Comparison of ENCODE assay signal across 14 cellular contexts in genomic region chr3:46423588-46423987, GRCh38. TPM values are rescaled to one million over a fixed set of nuclear protein-coding genes. Genes with fewer than 3 reads are reported as not detected.
DNase-seq lines count a peak whose midpoint lies in the region; TF ChIP-seq lines count a peak whose summit lies in the region.
"Had no signal": no experiment of that assay in that cellular context is flagged by ENCODE, and none has a peak within 500 bp of the region (broad histone marks: within the 10 kb centered on the region; RNA-seq: fewer than 3 reads in every experiment).

No MANE protein-coding gene starts in this region.

- DNase-seq in Ammon's horn (ENCODE audit: low spot score) (peak; percentile 53), HCEC 1CT (peak; percentile 26), SK-MEL-5 (ENCODE audit: low read depth, low spot score) (peak; percentile 41), iris pigment epithelial cell (ENCODE audit: low read depth) (peak; percentile 57), GM20000 (ENCODE audit: low spot score) (no peak), progenitor cell of endocrine pancreas (ENCODE audit: low spot score, unreplicated experiment) (no peak), SIG-M5 (lab: John Stamatoyannopoulos, UW) (no peak), inferior parietal cortex (ENCODE audit: extremely low spot score) (no peak)
- DNase-seq: foreskin fibroblast; GF-D8; NCI-H1092; NK-92 treated with Interleukin-12 subunit alpha and Interleukin-12 subunit beta, amount 100 ng/mL, for 24 hours had no signal

- no peak for TF ChIP-seq CTCF in GM20000 (IDR thresholded peaks at IDR 0.05; ENCODE audit: extremely low read depth, missing control alignments)
- TF ChIP-seq CTCF in progenitor cell of endocrine pancreas (IDR thresholded peaks at IDR 0.05; ENCODE audit: unreplicated experiment): no peak

- H3K4me1 Mint-ChIP-seq in progenitor cell of endocrine pancreas (ENCODE audit: low read depth): peaks cover 12% of the 10 kb centered on the region

- no peak overlapping the region for H3K4me3 Mint-ChIP-seq in progenitor cell of endocrine pancreas (ENCODE audit: low read depth)
- H3K4me3 Mint-ChIP-seq: stimulated activated naive CD8-positive, alpha-beta T cell treated with anti-CD3 and anti-CD28 coated beads, Interleukin-15, Interleukin-2, amounts not matched to agents 100 ng/mL and 50 ng/mL, for 24 hours had no signal

- in situ Hi-C loops in SK-MEL-5 (cut with HindIII; ENCODE audit: low pct_unique_long_range_greater_than_20kb, low sequenced_read_pairs): no loop called here

- no peak overlapping the region for H3K27ac Mint-ChIP-seq in progenitor cell of endocrine pancreas
- H3K27ac Mint-ChIP-seq: stimulated activated naive CD8-positive, alpha-beta T cell treated with anti-CD3 and anti-CD28 coated beads, Interleukin-15, Interleukin-2, amounts not matched to agents 100 ng/mL and 50 ng/mL, for 24 hours had no signal

- H3K27me3 Mint-ChIP-seq in progenitor cell of endocrine pancreas: no peaks in the 10 kb centered on the region
- H3K27me3 Mint-ChIP-seq: stimulated activated naive CD8-positive, alpha-beta T cell treated with anti-CD3 and anti-CD28 coated beads, Interleukin-15, Interleukin-2, amounts not matched to agents 100 ng/mL and 50 ng/mL, for 24 hours had no signal

- H3K36me3 Mint-ChIP-seq in progenitor cell of endocrine pancreas (ENCODE audit: insufficient read depth): no peaks in the 10 kb centered on the region

- no peaks in the 10 kb centered on the region for H3K9me3 Mint-ChIP-seq in progenitor cell of endocrine pancreas (ENCODE audit: low read depth)
- H3K9me3 Mint-ChIP-seq: stimulated activated naive CD8-positive, alpha-beta T cell treated with anti-CD3 and anti-CD28 coated beads, Interleukin-15, Interleukin-2, amounts not matched to agents 100 ng/mL and 50 ng/mL, for 24 hours had no signal

RNA-seq across cellular contexts. Expression of gene CCRL2, which starts 16.5 kb away (rescaled TPM):
- total RNA-seq in SK-MEL-5 (2014; rRNA removed; shearing (Covaris generic)): not detected in 2 replicates
- not detected in 2 replicates for polyA plus RNA-seq in SK-MEL-5 (2015; cell fraction: cytosol; rRNA removed)
- not detected in 2 replicates for polyA plus RNA-seq in SK-MEL-5 (2015; cell fraction: nucleus; rRNA removed)
- total RNA-seq in progenitor cell of endocrine pancreas: not detected in 2 replicates
- polyA plus RNA-seq: BJ had no signal

RNA-seq across cellular contexts. Expression of gene LTF, which starts 41.1 kb away (rescaled TPM):
- total RNA-seq in SK-MEL-5 (2014; rRNA removed; shearing (Covaris generic)): 0.11 TPM in 1 of 2 replicates, not detected in the other
- polyA plus RNA-seq in SK-MEL-5 (2015; cell fraction: cytosol; rRNA removed): not detected in 2 replicates
- not detected in 2 replicates for polyA plus RNA-seq in SK-MEL-5 (2015; cell fraction: nucleus; rRNA removed)
- 0.33 and 0.53 TPM in 2 replicates for total RNA-seq in progenitor cell of endocrine pancreas
- polyA plus RNA-seq: BJ had no signal

RNA-seq across cellular contexts. Expression of gene CCR5, which starts 52.8 kb away (rescaled TPM):
- total RNA-seq in SK-MEL-5 (2014; rRNA removed; shearing (Covaris generic)): not detected in 2 replicates
- not detected in 2 replicates for polyA plus RNA-seq in SK-MEL-5 (2015; cell fraction: cytosol; rRNA removed)
- polyA plus RNA-seq in SK-MEL-5 (2015; cell fraction: nucleus; rRNA removed): not detected in 2 replicates
- not detected in 2 replicates for total RNA-seq in progenitor cell of endocrine pancreas
- polyA plus RNA-seq: BJ had no signal

Comparison
In these comparisons a context has a peak if more than half of its experiments do, and no peak if none do; other contexts are left out.
1. DNase-seq: peak in Ammon's horn (single experiment), HCEC 1CT (single experiment), SK-MEL-5 (single experiment) and iris pigment epithelial cell (single experiment); none in GM20000 (single experiment), progenitor cell of endocrine pancreas (single experiment), SIG-M5 (single experiment) and inferior parietal cortex (single experiment).